Comparison of ENCODE assay signal across 8 cellular contexts in the genomic region with DNA sequence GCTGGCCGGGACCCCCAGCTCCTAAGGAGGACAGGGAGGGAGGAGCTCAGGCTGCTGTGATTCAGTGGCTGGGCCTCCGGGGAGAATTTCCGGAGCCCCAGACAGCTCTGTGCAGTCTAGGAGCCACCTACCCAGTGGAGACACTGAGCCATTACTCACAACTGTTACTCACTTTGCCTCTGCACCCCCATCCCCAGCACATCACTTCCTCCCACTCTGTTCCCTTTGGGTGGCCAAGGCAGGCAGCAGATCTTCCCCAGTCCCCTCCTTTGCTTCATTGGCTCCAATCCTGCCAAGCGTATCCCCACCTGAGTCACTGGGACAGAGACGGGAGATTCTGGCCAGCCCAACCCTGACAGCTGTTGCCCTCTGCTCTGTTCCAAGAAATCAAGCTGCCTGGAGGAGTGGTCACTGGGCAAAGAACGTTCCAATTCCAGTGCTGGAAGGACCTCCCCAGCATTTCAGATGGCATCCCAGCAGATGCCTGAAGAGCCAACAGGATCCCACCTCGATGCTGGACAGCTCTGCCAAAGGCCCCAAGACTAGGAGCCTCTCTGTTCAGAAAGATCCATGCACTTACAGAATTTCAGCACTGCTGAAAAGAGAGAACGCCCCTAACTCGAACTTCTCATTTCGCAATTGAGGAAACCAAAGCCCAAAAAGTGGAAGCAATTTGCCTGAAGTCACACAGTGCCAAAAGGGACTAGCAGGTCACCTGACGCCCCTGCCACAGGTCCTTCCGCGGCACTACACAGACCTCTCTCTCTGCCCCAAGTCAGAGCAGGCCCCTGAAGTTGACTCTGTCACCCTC.
DNase-seq lines count a peak whose midpoint lies in the region; ATAC-seq and TF ChIP-seq lines count a peak whose summit lies in the region.

No MANE protein-coding gene starts in this region.

- H3K36me3 ChIP-seq in MG63 (peaks cover 3% of the 10 kb centered on the region; the same call in 1 of the 2 replicates), mesodermal cell (ENCODE audit: control insufficient read depth, insufficient read depth, low read length) (peaks cover 3% of the 10 kb centered on the region)

- peaks cover 75% of the 10 kb centered on the region for H3K4me1 ChIP-seq in mesodermal cell (ENCODE audit: control insufficient read depth, insufficient read depth, low read length, poor library complexity, severe bottlenecking)

- no peak for TF ChIP-seq CTCF in AG04449 (IDR thresholded peaks at IDR 0.05; ENCODE audit: insufficient read depth, low read length, missing control alignments)

- POLR2A ChIA-PET in AG04449 (lab: Yijun Ruan, JAX) = interaction anchor here (1.0 to 3.8 kb wide), 5 partner anchors 9 to 32 kb away, joined by 3 to 43 read pairs (median 14); no protein-coding TSS in a partner anchor

- H3K27ac ChIP-seq in mesodermal cell (ENCODE audit: low read depth, low read length, severe bottlenecking) = peak overlapping the region; percentile 79

- H3K9me3 ChIP-seq in MG63 (no peaks in the 10 kb centered on the region), mesodermal cell (ENCODE audit: control insufficient read depth, low read length) (no peaks in the 10 kb centered on the region)

- H3K27me3 ChIP-seq in MG63 = no peaks in the 10 kb centered on the region

- CTCF ChIA-PET in AG04449 (lab: Yijun Ruan, JAX) = interaction anchor here (1.0 to 4.1 kb wide), 11 partner anchors 9 to 149 kb away, joined by 3 to 36 read pairs (median 9); no protein-coding TSS in a partner anchor

- DNase-seq in AG04449 (ENCODE audit: low read depth, low spot score) (peak; percentile 89), MG63 (peak; percentile 97), dedifferentiated amniotic fluid mesenchymal stem cell (ENCODE audit: extremely low spot score) (peak; percentile 71), NCI-H1092 treated with DMSO at 0.1 percent for 48 hours (lab: John Stamatoyannopoulos, UW) (no peak), DMS153 treated with DMSO at 0.1 percent for 48 hours (lab: John Stamatoyannopoulos, UW; ENCODE audit: unreplicated experiment) (no peak)
- DNase-seq in activated CD4-positive, CD25-positive, alpha-beta regulatory T cell (lab: John Stamatoyannopoulos, UW) = no peak

- H3K4me3 ChIP-seq in AG04449 (ENCODE audit: low read depth, low read length) (peak overlapping the region; percentile 1), MG63 (no peak overlapping the region), mesodermal cell (ENCODE audit: extremely low read depth, insufficient read depth, low read length, poor library complexity, severe bottlenecking) (no peak overlapping the region)

- 84 to 86% methylated on average over 11 of the region's 13 CpGs for WGBS in mesodermal cell (ENCODE audit: insufficient coverage in 2 of 2), 2 experiments

- no peak for ATAC-seq in GM19395 (IDR thresholded peaks at IDR 0.05; ENCODE audit: unreplicated experiment)

Comparison
In these comparisons a context has a peak if more than half of its experiments do, and no peak if none do; other contexts are left out.
1. DNase-seq: peak in AG04449 (single experiment), MG63 (single experiment) and dedifferentiated amniotic fluid mesenchymal stem cell (single experiment); none in NCI-H1092 treated with DMSO at 0.1 percent for 48 hours (single experiment), DMS153 treated with DMSO at 0.1 percent for 48 hours (single experiment) and activated CD4-positive, CD25-positive, alpha-beta regulatory T cell (0 of 4).